Comparison of ENCODE assay signal across 39 cellular contexts in genomic region chr6:4242593-4242992, GRCh38.
"Had no signal": no experiment of that assay in that cellular context is flagged by ENCODE, and none has a peak within 500 bp of the region (broad histone marks: within the 10 kb centered on the region; RNA-seq: fewer than 3 reads in every experiment).

No MANE protein-coding gene starts in this region.

- DNase-seq: activated B cell treated with CpG ODN at 0.5 μM for 24 hours; activated CD4-positive, alpha-beta memory T cell treated with anti-CD3 and anti-CD28 coated beads for 36 hours; activated CD4-positive, alpha-beta T cell treated with anti-CD3 and anti-CD28 coated beads for 4 hours; activated CD4-positive, alpha-beta T cell treated with anti-CD3 and anti-CD28 coated beads, Interleukin-2, amount 10 ng/mL, durations not matched to agents 24 days and 14 days; activated CD4-positive, alpha-beta T cell treated with anti-CD3 and anti-CD28 coated beads, Interleukin-2, amount 50 U/mL, for 1 hour; activated CD4-positive, alpha-beta T cell treated with anti-CD3 and anti-CD28 coated beads, Interleukin-2, amount 50 U/mL, for 4 hours; activated CD4-positive, CD25-positive, alpha-beta regulatory T cell treated with anti-CD3 and anti-CD28 coated beads, Interleukin-2, amount 50 U/mL, for 72 hours; activated CD8-positive, alpha-beta memory T cell treated with anti-CD3 and anti-CD28 coated beads, Interleukin-2, amount 50 U/mL, for 4 hours; activated CD8-positive, alpha-beta T cell treated with anti-CD3 and anti-CD28 coated beads for 36 hours; activated effector memory CD4-positive, alpha-beta T cell treated with anti-CD3 and anti-CD28 coated beads, Interleukin-2, amount 50 U/mL, for 16 hours; activated gamma-delta T cell treated with Interleukin-2 at 50 U/mL for 16 hours; activated naive CD4-positive, alpha-beta T cell; activated naive CD4-positive, alpha-beta T cell treated with anti-CD3 and anti-CD28 coated beads for 36 hours; activated naive CD4-positive, alpha-beta T cell treated with anti-CD3 and anti-CD28 coated beads, Interleukin-2, amount 50 U/mL, for 16 hours; activated naive CD8-positive, alpha-beta T cell treated with anti-CD3 and anti-CD28 coated beads for 36 hours; activated T-cell treated with anti-CD3 and anti-CD28 coated beads for 4 hours; activated T-cell treated with anti-CD3 and anti-CD28 coated beads, Interleukin-2, amount 50 U/mL, for 1 hour; activated T-cell treated with anti-CD3 and anti-CD28 coated beads, Interleukin-2, amount 50 U/mL, for 4 hours; activated T-cell treated with anti-CD3 and anti-CD28 coated beads, Interleukin-2, amount 50 U/mL, for 72 hours; adrenal gland; amniotic stem cell; aorta; body of pancreas; brain microvascular endothelial cell; caudate nucleus; T-helper 1 cell; T-helper 2 cell; T-helper 9 cell had no signal

- ATAC-seq: activated CD8-positive, alpha-beta T cell treated with anti-CD3 and anti-CD28 coated beads for 36 hours; activated naive CD4-positive, alpha-beta T cell treated with anti-CD3 and anti-CD28 coated beads, Interleukin-2, amount 50 U/mL, for 72 hours; activated T-cell treated with anti-CD3 and anti-CD28 coated beads, Interleukin-2, amount 50 U/mL, for 4 hours; activated T-cell treated with anti-CD3 and anti-CD28 coated beads, Interleukin-2, amount 50 U/mL, for 72 hours; activated T-helper 17 cell treated with anti-CD3 and anti-CD28 coated beads, Interleukin-2, amount 50 U/mL, for 72 hours; body of pancreas had no signal

- H3K27me3 ChIP-seq: adrenal gland, body of pancreas, brain microvascular endothelial cell, breast epithelium, cardiac muscle cell had no signal

- H3K36me3 ChIP-seq: adrenal gland, brain microvascular endothelial cell, breast epithelium, cardiac muscle cell had no signal

- H3K4me1 Mint-ChIP-seq: activated B cell treated with CpG ODN at 0.5 μM for 24 hours; activated CD4-positive, alpha-beta T cell treated with anti-CD3 and anti-CD28 coated beads, Interleukin-2, amount 10 ng/mL, durations not matched to agents 24 days and 14 days; activated naive CD8-positive, alpha-beta T cell treated with anti-CD3 and anti-CD28 coated beads for 36 hours; activated T-helper 17 cell treated with anti-CD3 and anti-CD28 coated beads, Interleukin-2, amount 50 U/mL, for 72 hours; central memory CD8-positive, alpha-beta T cell had no signal

- H3K27ac ChIP-seq: adrenal gland, body of pancreas, brain microvascular endothelial cell, breast epithelium, cardiac muscle cell, VCaP had no signal

- H3K27ac Mint-ChIP-seq: activated B cell treated with CpG ODN at 0.5 μM for 24 hours; activated CD4-positive, alpha-beta memory T cell treated with anti-CD3 and anti-CD28 coated beads for 36 hours; activated CD4-positive, alpha-beta T cell treated with anti-CD3 and anti-CD28 coated beads, Interleukin-2, amount 10 ng/mL, durations not matched to agents 24 days and 14 days; activated CD8-positive, alpha-beta T cell treated with anti-CD3 and anti-CD28 coated beads for 36 hours; activated naive CD4-positive, alpha-beta T cell treated with anti-CD3 and anti-CD28 coated beads for 36 hours; activated naive CD4-positive, alpha-beta T cell treated with anti-CD3 and anti-CD28 coated beads, Interleukin-2, amount 50 U/mL, for 72 hours; activated naive CD8-positive, alpha-beta T cell treated with anti-CD3 and anti-CD28 coated beads for 36 hours; activated T-cell treated with anti-CD3 and anti-CD28 coated beads, Interleukin-2, amount 50 U/mL, for 72 hours; activated T-helper 1 cell treated with anti-CD3 and anti-CD28 coated beads, Interleukin-12 subunit alpha, Interleukin-12 subunit beta, Interleukin-2, Interleukin-4 antibody, amounts not matched to agents 30 ng/mL and 10 ng/mL and 1 ng/mL, durations not matched to agents 14 hours and 24 hours and 36 hours; activated T-helper 17 cell treated with anti-CD3 and anti-CD28 coated beads, Interleukin-2, amount 50 U/mL, for 72 hours; T-helper 1 cell treated with Interleukin-12 subunit alpha and Interleukin-12 subunit beta and Interleukin-4 antibody, amounts not matched to agents 30 μg/mL and 1 μg/mL, for 36 hours; T-helper 2 cell treated with Interferon-gamma antibody and Interleukin-4, amounts not matched to agents 5 μg/mL and 100 μg/mL, for 36 hours had no signal

- H3K4me3 ChIP-seq: adrenal gland, body of pancreas, breast epithelium, cardiac muscle cell had no signal

- H3K4me1 ChIP-seq: adrenal gland, body of pancreas, breast epithelium had no signal

- H3K4me3 Mint-ChIP-seq: activated B cell treated with CpG ODN at 0.5 μM for 24 hours; activated CD4-positive, alpha-beta memory T cell treated with anti-CD3 and anti-CD28 coated beads for 36 hours; activated CD4-positive, alpha-beta T cell treated with anti-CD3 and anti-CD28 coated beads, Interleukin-2, amount 10 ng/mL, durations not matched to agents 24 days and 14 days; activated CD8-positive, alpha-beta T cell treated with anti-CD3 and anti-CD28 coated beads for 36 hours; activated naive CD4-positive, alpha-beta T cell treated with anti-CD3 and anti-CD28 coated beads for 36 hours; activated naive CD8-positive, alpha-beta T cell treated with anti-CD3 and anti-CD28 coated beads for 36 hours; activated T-cell treated with anti-CD3 and anti-CD28 coated beads, Interleukin-2, amount 50 U/mL, for 4 hours; activated T-cell treated with anti-CD3 and anti-CD28 coated beads, Interleukin-2, amount 50 U/mL, for 72 hours; activated T-helper 1 cell treated with anti-CD3 and anti-CD28 coated beads, Interleukin-12 subunit alpha, Interleukin-12 subunit beta, Interleukin-2, Interleukin-4 antibody, amounts not matched to agents 30 ng/mL and 10 ng/mL and 1 ng/mL, durations not matched to agents 14 hours and 24 hours and 36 hours; activated T-helper 17 cell treated with anti-CD3 and anti-CD28 coated beads, Interleukin-2, amount 50 U/mL, for 72 hours; central memory CD8-positive, alpha-beta T cell; T-helper 1 cell treated with Interleukin-12 subunit alpha and Interleukin-12 subunit beta and Interleukin-4 antibody, amounts not matched to agents 30 μg/mL and 1 μg/mL, for 36 hours; T-helper 2 cell treated with Interferon-gamma antibody and Interleukin-4, amounts not matched to agents 5 μg/mL and 100 μg/mL, for 36 hours had no signal

- H3K36me3 Mint-ChIP-seq: activated CD4-positive, alpha-beta memory T cell treated with anti-CD3 and anti-CD28 coated beads for 36 hours; activated naive CD8-positive, alpha-beta T cell treated with anti-CD3 and anti-CD28 coated beads for 36 hours had no signal

- H3K9me3 Mint-ChIP-seq: central memory CD8-positive, alpha-beta T cell had no signal

- FAIRE-seq: astrocyte, TTC549 had no signal
